ENCODE assay signal across 22 cellular contexts in the genomic region with DNA sequence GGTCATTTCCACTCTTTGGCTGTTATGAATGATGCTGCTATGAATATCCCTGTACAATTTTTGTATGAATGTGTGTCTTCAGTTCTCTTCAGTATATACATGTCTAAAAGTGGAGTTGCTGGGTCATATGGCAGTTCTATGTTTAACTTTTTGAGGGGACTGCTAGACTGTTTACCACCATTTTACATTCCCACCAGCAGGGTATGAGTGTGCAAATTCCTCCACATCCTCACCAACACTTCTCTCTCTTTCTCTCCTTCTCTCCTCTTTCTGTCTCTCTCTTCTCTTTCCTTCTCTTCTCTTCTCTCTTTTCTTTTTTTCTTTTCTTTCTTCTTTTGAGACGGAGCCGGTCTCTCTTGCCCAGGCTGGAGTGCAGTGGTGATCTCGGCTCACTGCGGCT. TPM values are rescaled to one million over a fixed set of nuclear protein-coding genes. Genes with fewer than 3 reads are reported as not detected.
DNase-seq lines count a peak whose midpoint lies in the region; ATAC-seq and TF ChIP-seq lines count a peak whose summit lies in the region.
"Had no signal": no experiment of that assay in that cellular context is flagged by ENCODE, and none has a peak within 500 bp of the region (broad histone marks: within the 10 kb centered on the region; RNA-seq: fewer than 3 reads in every experiment).

No MANE protein-coding gene starts in this region.

- no peaks in the 10 kb centered on the region for H3K4me1 Mint-ChIP-seq in activated T-cell treated with anti-CD3 and anti-CD28 coated beads, Interleukin-2, amount 50 U/mL, for 24 hours (ENCODE audit: low read depth)

- TF ChIP-seq CTCF in fibroblast of pulmonary artery (IDR thresholded peaks at IDR 0.05; ENCODE audit: low read length, missing control alignments) (peak; percentile 20), retinal pigment epithelial cell (conservative IDR thresholded peaks at IDR 0.05; ENCODE audit: low read depth, low read length) (peak; percentile 17)

- H3K36me3 Mint-ChIP-seq in activated T-cell treated with anti-CD3 and anti-CD28 coated beads, Interleukin-2, amount 50 U/mL, for 24 hours (ENCODE audit: low read depth) = no peaks in the 10 kb centered on the region

- no peak overlapping the region for H3K27ac Mint-ChIP-seq in activated T-cell treated with anti-CD3 and anti-CD28 coated beads, Interleukin-2, amount 50 U/mL, for 24 hours
- H3K27ac Mint-ChIP-seq: nephron; T-helper 1 cell treated with Interleukin-12 subunit alpha and Interleukin-12 subunit beta and Interleukin-4 antibody, amounts not matched to agents 30 μg/mL and 1 μg/mL, for 36 hours had no signal

- no peak for ATAC-seq in HG02759 (IDR thresholded peaks at IDR 0.05; ENCODE audit: unreplicated experiment)

- DNase-seq in EL (peak; percentile 30), SK-MEL-5 (ENCODE audit: low read depth, low spot score) (peak; percentile 15), fibroblast of pulmonary artery (ENCODE audit: low read depth) (no peak), retinal pigment epithelial cell (ENCODE audit: low read depth) (no peak), GM19240 (ENCODE audit: insufficient read length, low spot score) (no peak)
- DNase-seq in activated T-cell treated with anti-CD3 and anti-CD28 coated beads, Interleukin-2, amount 50 U/mL, for 24 hours = no peak
- DNase-seq: activated gamma-delta T cell; AML-193; DMS79 treated with DMSO at 0.1 percent for 48 hours; erythroblast; MM.1S; NCI-H187; NCI-H748 treated with DMSO at 0.1 percent for 48 hours; posterior cingulate gyrus; SIG-M5; stimulated activated CD4-positive, alpha-beta T cell treated with anti-CD3 and anti-CD28 coated beads, Interleukin-2, amount 100 ng/mL, for 24 hours; stimulated activated naive CD4-positive, alpha-beta T cell had no signal

- no peak overlapping the region for H3K4me3 Mint-ChIP-seq in activated T-cell treated with anti-CD3 and anti-CD28 coated beads, Interleukin-2, amount 50 U/mL, for 24 hours
- H3K4me3 Mint-ChIP-seq: mesothelial cell of epicardium; nephron; T-helper 1 cell treated with Interleukin-12 subunit alpha and Interleukin-12 subunit beta and Interleukin-4 antibody, amounts not matched to agents 30 μg/mL and 1 μg/mL, for 36 hours had no signal

- in situ Hi-C loops in SK-MEL-5 (cut with HindIII; ENCODE audit: low pct_unique_long_range_greater_than_20kb, low sequenced_read_pairs) = no loop called here

- H3K4me3 ChIP-seq in fibroblast of pulmonary artery (replicated peaks; ENCODE audit: low read depth, low read length) = no peak overlapping the region
- no peak overlapping the region for H3K4me3 ChIP-seq in retinal pigment epithelial cell (ENCODE audit: low read length)
- H3K4me3 ChIP-seq: skin epidermis had no signal

- H3K9me3 Mint-ChIP-seq in activated T-cell treated with anti-CD3 and anti-CD28 coated beads, Interleukin-2, amount 50 U/mL, for 24 hours = no peaks in the 10 kb centered on the region
- H3K9me3 Mint-ChIP-seq: T-helper 1 cell treated with Interleukin-12 subunit alpha and Interleukin-12 subunit beta and Interleukin-4 antibody, amounts not matched to agents 30 μg/mL and 1 μg/mL, for 36 hours had no signal

- peaks cover 18% of the 10 kb centered on the region for H3K27me3 Mint-ChIP-seq in activated T-cell treated with anti-CD3 and anti-CD28 coated beads, Interleukin-2, amount 50 U/mL, for 24 hours

RNA-seq across cellular contexts. Expression of a gene that starts 7.8 kb away (rescaled TPM):
- total RNA-seq in SK-MEL-5 (2014; rRNA removed; shearing (Covaris generic)) = 10.8 and 12.7 TPM in 2 replicates
- polyA plus RNA-seq in SK-MEL-5 (2015; cell fraction: cytosol; rRNA removed) = 16.6 and 21.1 TPM in 2 replicates
- polyA plus RNA-seq in SK-MEL-5 (2015; cell fraction: nucleus; rRNA removed) = 58.9 and 83.4 TPM in 2 replicates

Comparison
In these comparisons a context has a peak if more than half of its experiments do, and no peak if none do; other contexts are left out.
1. DNase-seq: peak in EL (single experiment) and SK-MEL-5 (single experiment); none in fibroblast of pulmonary artery (single experiment), retinal pigment epithelial cell (single experiment), GM19240 (single experiment) and activated T-cell treated with anti-CD3 and anti-CD28 coated beads, Interleukin-2, amount 50 U/mL, for 24 hours (single experiment).